Comparison of ENCODE assay signal across 1 cellular context in genomic region chr11:118928870-118929495, GRCh38.
A peak's percentile ranks its signal among the peaks of the same experiment; 100 is the strongest.
TF ChIP-seq lines count a peak whose summit lies in the region.

No MANE protein-coding gene starts in this region.

TF ChIP-seq in HEK293, 187 proteins besides CTCF, POLR2A, EP300 and RAD21 (continued from another document):
- TF ChIP-seq, protein P1, sequence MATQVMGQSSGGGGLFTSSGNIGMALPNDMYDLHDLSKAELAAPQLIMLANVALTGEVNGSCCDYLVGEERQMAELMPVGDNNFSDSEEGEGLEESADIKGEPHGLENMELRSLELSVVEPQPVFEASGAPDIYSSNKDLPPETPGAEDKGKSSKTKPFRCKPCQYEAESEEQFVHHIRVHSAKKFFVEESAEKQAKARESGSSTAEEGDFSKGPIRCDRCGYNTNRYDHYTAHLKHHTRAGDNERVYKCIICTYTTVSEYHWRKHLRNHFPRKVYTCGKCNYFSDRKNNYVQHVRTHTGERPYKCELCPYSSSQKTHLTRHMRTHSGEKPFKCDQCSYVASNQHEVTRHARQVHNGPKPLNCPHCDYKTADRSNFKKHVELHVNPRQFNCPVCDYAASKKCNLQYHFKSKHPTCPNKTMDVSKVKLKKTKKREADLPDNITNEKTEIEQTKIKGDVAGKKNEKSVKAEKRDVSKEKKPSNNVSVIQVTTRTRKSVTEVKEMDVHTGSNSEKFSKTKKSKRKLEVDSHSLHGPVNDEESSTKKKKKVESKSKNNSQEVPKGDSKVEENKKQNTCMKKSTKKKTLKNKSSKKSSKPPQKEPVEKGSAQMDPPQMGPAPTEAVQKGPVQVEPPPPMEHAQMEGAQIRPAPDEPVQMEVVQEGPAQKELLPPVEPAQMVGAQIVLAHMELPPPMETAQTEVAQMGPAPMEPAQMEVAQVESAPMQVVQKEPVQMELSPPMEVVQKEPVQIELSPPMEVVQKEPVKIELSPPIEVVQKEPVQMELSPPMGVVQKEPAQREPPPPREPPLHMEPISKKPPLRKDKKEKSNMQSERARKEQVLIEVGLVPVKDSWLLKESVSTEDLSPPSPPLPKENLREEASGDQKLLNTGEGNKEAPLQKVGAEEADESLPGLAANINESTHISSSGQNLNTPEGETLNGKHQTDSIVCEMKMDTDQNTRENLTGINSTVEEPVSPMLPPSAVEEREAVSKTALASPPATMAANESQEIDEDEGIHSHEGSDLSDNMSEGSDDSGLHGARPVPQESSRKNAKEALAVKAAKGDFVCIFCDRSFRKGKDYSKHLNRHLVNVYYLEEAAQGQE (tag by site-specific recombination; IDR thresholded peaks at IDR 0.05) = peak; percentile 59; the same call in 1 of the 2 replicates
- no peak for TF ChIP-seq ZNF747 (tag by site-specific recombination; IDR thresholded peaks at IDR 0.05)
- TF ChIP-seq ZIC2 (tag by site-specific recombination; IDR thresholded peaks at IDR 0.05) = no peak
- TF ChIP-seq GFI1B (tag by site-specific recombination; IDR thresholded peaks at IDR 0.05) = no peak
- TF ChIP-seq ZFP69B (tag by site-specific recombination; IDR thresholded peaks at IDR 0.05) = peak; percentile 88
- TF ChIP-seq ZBTB1 (tag by site-specific recombination; IDR thresholded peaks at IDR 0.05) = no peak
- no peak for TF ChIP-seq PRDM1 (tag by site-specific recombination; IDR thresholded peaks at IDR 0.05)
- no peak for TF ChIP-seq ZNF362 (tag by site-specific recombination; IDR thresholded peaks at IDR 0.05)
- no peak; the same call in 1 of the 2 replicates for TF ChIP-seq ZBTB7A (tag by site-specific recombination; IDR thresholded peaks at IDR 0.05; ENCODE audit: low read depth)
- peak; percentile 40 for TF ChIP-seq ZNF398 (tag by site-specific recombination; IDR thresholded peaks at IDR 0.05)
- TF ChIP-seq MYNN (tag by site-specific recombination; IDR thresholded peaks at IDR 0.05; ENCODE audit: borderline replicate concordance) = peak; percentile 94
- TF ChIP-seq GLIS2 (tag by site-specific recombination; IDR thresholded peaks at IDR 0.05) = peak; percentile 8; the same call in 1 of the 2 replicates
- TF ChIP-seq, protein P2, sequence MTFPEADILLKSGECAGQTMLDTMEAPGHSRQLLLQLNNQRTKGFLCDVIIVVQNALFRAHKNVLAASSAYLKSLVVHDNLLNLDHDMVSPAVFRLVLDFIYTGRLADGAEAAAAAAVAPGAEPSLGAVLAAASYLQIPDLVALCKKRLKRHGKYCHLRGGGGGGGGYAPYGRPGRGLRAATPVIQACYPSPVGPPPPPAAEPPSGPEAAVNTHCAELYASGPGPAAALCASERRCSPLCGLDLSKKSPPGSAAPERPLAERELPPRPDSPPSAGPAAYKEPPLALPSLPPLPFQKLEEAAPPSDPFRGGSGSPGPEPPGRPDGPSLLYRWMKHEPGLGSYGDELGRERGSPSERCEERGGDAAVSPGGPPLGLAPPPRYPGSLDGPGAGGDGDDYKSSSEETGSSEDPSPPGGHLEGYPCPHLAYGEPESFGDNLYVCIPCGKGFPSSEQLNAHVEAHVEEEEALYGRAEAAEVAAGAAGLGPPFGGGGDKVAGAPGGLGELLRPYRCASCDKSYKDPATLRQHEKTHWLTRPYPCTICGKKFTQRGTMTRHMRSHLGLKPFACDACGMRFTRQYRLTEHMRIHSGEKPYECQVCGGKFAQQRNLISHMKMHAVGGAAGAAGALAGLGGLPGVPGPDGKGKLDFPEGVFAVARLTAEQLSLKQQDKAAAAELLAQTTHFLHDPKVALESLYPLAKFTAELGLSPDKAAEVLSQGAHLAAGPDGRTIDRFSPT (tag by site-specific recombination; IDR thresholded peaks at IDR 0.05) = peak; percentile 45; the same call in 1 of the 2 replicates
- no peak for TF ChIP-seq ZBTB17 (tag by site-specific recombination; IDR thresholded peaks at IDR 0.05)
- TF ChIP-seq ZNF530 (tag by site-specific recombination; IDR thresholded peaks at IDR 0.05; ENCODE audit: low read depth) = no peak
- TF ChIP-seq ZNF544 (tag by site-specific recombination; IDR thresholded peaks at IDR 0.05) = no peak
- peak; percentile 25 for TF ChIP-seq SP2 (tag by site-specific recombination; IDR thresholded peaks at IDR 0.05)
- peak; percentile 12; the same call in 1 of the 2 replicates for TF ChIP-seq BCL11A (tag by site-specific recombination; IDR thresholded peaks at IDR 0.05; ENCODE audit: low read depth)
- TF ChIP-seq ZBTB48 (tag by site-specific recombination; IDR thresholded peaks at IDR 0.05) = no peak
- TF ChIP-seq, protein P3, sequence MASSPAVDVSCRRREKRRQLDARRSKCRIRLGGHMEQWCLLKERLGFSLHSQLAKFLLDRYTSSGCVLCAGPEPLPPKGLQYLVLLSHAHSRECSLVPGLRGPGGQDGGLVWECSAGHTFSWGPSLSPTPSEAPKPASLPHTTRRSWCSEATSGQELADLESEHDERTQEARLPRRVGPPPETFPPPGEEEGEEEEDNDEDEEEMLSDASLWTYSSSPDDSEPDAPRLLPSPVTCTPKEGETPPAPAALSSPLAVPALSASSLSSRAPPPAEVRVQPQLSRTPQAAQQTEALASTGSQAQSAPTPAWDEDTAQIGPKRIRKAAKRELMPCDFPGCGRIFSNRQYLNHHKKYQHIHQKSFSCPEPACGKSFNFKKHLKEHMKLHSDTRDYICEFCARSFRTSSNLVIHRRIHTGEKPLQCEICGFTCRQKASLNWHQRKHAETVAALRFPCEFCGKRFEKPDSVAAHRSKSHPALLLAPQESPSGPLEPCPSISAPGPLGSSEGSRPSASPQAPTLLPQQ (tag by site-specific recombination; IDR thresholded peaks at IDR 0.05) = peak; percentile 93
- TF ChIP-seq IKZF3 (tag by site-specific recombination; IDR thresholded peaks at IDR 0.05) = peak; percentile 35
- TF ChIP-seq, protein P4, sequence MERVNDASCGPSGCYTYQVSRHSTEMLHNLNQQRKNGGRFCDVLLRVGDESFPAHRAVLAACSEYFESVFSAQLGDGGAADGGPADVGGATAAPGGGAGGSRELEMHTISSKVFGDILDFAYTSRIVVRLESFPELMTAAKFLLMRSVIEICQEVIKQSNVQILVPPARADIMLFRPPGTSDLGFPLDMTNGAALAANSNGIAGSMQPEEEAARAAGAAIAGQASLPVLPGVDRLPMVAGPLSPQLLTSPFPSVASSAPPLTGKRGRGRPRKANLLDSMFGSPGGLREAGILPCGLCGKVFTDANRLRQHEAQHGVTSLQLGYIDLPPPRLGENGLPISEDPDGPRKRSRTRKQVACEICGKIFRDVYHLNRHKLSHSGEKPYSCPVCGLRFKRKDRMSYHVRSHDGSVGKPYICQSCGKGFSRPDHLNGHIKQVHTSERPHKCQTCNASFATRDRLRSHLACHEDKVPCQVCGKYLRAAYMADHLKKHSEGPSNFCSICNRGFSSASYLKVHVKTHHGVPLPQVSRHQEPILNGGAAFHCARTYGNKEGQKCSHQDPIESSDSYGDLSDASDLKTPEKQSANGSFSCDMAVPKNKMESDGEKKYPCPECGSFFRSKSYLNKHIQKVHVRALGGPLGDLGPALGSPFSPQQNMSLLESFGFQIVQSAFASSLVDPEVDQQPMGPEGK (tag by site-specific recombination; IDR thresholded peaks at IDR 0.05) = no peak; the same call in 1 of the 2 replicates
- TF ChIP-seq, protein P5, sequence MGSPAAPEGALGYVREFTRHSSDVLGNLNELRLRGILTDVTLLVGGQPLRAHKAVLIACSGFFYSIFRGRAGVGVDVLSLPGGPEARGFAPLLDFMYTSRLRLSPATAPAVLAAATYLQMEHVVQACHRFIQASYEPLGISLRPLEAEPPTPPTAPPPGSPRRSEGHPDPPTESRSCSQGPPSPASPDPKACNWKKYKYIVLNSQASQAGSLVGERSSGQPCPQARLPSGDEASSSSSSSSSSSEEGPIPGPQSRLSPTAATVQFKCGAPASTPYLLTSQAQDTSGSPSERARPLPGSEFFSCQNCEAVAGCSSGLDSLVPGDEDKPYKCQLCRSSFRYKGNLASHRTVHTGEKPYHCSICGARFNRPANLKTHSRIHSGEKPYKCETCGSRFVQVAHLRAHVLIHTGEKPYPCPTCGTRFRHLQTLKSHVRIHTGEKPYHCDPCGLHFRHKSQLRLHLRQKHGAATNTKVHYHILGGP (tag by site-specific recombination; IDR thresholded peaks at IDR 0.05) = no peak
